In the genomic region with DNA sequence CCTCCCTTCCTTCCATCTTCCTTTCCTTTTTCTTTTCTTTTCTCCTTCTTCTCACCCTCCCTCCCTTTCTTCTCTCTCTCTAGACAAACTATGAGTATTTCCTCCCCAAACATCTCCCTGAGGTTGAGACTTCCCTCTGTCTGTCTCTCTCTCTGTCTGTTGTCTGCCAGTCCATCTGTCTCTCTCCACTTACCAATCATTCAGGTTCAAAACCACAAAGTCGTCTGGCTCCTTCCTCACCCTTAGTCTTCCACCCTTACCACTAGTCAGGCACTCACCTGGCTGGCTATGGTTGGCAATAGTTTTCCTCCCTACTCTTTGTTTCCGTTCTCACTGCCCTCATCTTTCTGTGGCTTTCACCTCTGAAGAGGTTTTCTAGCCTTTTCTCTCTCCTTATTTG, we compare ENCODE assay signal across 29 cellular contexts. TPM values are rescaled to one million over a fixed set of nuclear protein-coding genes. Genes with fewer than 3 reads are reported as not detected.
A peak's percentile ranks its signal among the peaks of the same experiment; 100 is the strongest.
DNase-seq lines count a peak whose midpoint lies in the region; ATAC-seq and TF ChIP-seq lines count a peak whose summit lies in the region.
"Had no signal": no experiment of that assay in that cellular context is flagged by ENCODE, and none has a peak within 500 bp of the region (broad histone marks: within the 10 kb centered on the region; RNA-seq: fewer than 3 reads in every experiment).

No MANE protein-coding gene starts in this region.

- H3K4me2 ChIP-seq in OCI-LY7 (ENCODE audit: low read length) = no peak overlapping the region

- no peaks in the 10 kb centered on the region for H3K36me3 ChIP-seq in CD4-positive, CD25-positive, alpha-beta regulatory T cell (ENCODE audit: control insufficient read depth, insufficient read depth, low read length)
- H3K36me3 ChIP-seq in CD8-positive, alpha-beta T cell (ENCODE audit: insufficient read depth, low read length) = no peaks in the 10 kb centered on the region
- H3K36me3 ChIP-seq in esophagus (ENCODE audit: control insufficient read depth in 2 of 2, insufficient read depth in 2 of 2, low read length in 1 of 2) = no peaks in the 10 kb centered on the region
- no peaks in the 10 kb centered on the region for H3K36me3 ChIP-seq in uterus
- no peaks in the 10 kb centered on the region for H3K36me3 ChIP-seq in OCI-LY7 (ENCODE audit: insufficient read depth, low read length)
- H3K36me3 ChIP-seq: gastrocnemius medialis, HAP-1, pancreas, upper lobe of right lung had no signal

- H3K27ac ChIP-seq in CD4-positive, CD25-positive, alpha-beta regulatory T cell (ENCODE audit: insufficient read depth, low read length, poor library complexity, severe bottlenecking) = peak overlapping the region; percentile 30
- H3K27ac ChIP-seq in CD8-positive, alpha-beta T cell (ENCODE audit: low read depth, low read length) = no peak overlapping the region
- peak overlapping the region; percentile 58 to 89 for H3K27ac ChIP-seq in esophagus (ENCODE audit: low read depth in 2 of 2, low read length in 1 of 2)
- no peak overlapping the region for H3K27ac ChIP-seq in uterus
- H3K27ac ChIP-seq in OCI-LY7 (ENCODE audit: low read depth, low read length, poor library complexity, severe bottlenecking) = no peak overlapping the region
- H3K27ac ChIP-seq: gastrocnemius medialis, pancreas, upper lobe of right lung had no signal

- 13 to 35% methylated on average over 2 of the region's 2 CpGs for WGBS in esophagus, 2 donors

- H3K4me1 ChIP-seq in CD4-positive, CD25-positive, alpha-beta regulatory T cell (ENCODE audit: control insufficient read depth, insufficient read depth, low read length, poor library complexity, severe bottlenecking) = no peaks in the 10 kb centered on the region
- H3K4me1 ChIP-seq in CD8-positive, alpha-beta T cell (ENCODE audit: insufficient read depth, low read length) = no peaks in the 10 kb centered on the region
- H3K4me1 ChIP-seq in esophagus (ENCODE audit: control insufficient read depth in 2 of 2, insufficient read depth in 2 of 2, low read length in 1 of 2) (peaks cover 3 to 6% of the 10 kb centered on the region in 2 donors), uterus (no peaks in the 10 kb centered on the region), OCI-LY7 (ENCODE audit: insufficient read depth, low read length, poor library complexity, severe bottlenecking) (no peaks in the 10 kb centered on the region)
- H3K4me1 ChIP-seq: gastrocnemius medialis, HAP-1, pancreas, upper lobe of right lung had no signal

- peaks cover 0 to 18% (median 11%) of the 10 kb centered on the region in 4 donors for H3K4me1 Mint-ChIP-seq in CD4-positive, CD25-positive, alpha-beta regulatory T cell
- no peaks in the 10 kb centered on the region for H3K4me1 Mint-ChIP-seq in CD8-positive, alpha-beta T cell (ENCODE audit: low read depth)
- peaks cover 11% of the 10 kb centered on the region for H3K4me1 Mint-ChIP-seq in activated CD4-positive, alpha-beta memory T cell treated with anti-CD3 and anti-CD28 coated beads, Interleukin-2, amount 10 ng/mL, durations not matched to agents 7 days and 5 days

- H3K27me3 Mint-ChIP-seq in CD4-positive, CD25-positive, alpha-beta regulatory T cell = peaks cover 4% of the 10 kb centered on the region
- H3K27me3 Mint-ChIP-seq in CD8-positive, alpha-beta T cell (ENCODE audit: low read depth) = peaks cover 5% of the 10 kb centered on the region
- peaks cover 5% of the 10 kb centered on the region for H3K27me3 Mint-ChIP-seq in activated CD4-positive, alpha-beta memory T cell treated with anti-CD3 and anti-CD28 coated beads, Interleukin-2, amount 10 ng/mL, durations not matched to agents 7 days and 5 days

- H3K9me2 ChIP-seq in OCI-LY7 (ENCODE audit: insufficient read depth, low read length) = no peaks in the 10 kb centered on the region

- TF ChIP-seq CTCF in CD8-positive, alpha-beta T cell (IDR thresholded peaks at IDR 0.05) = no peak
- TF ChIP-seq CTCF in uterus (IDR thresholded peaks at IDR 0.05) (no peak), OCI-LY7 (conservative IDR thresholded peaks at IDR 0.05; ENCODE audit: low read length) (no peak)

- H3K36me3 Mint-ChIP-seq in CD4-positive, CD25-positive, alpha-beta regulatory T cell = no peaks in the 10 kb centered on the region
- H3K36me3 Mint-ChIP-seq in CD8-positive, alpha-beta T cell = no peaks in the 10 kb centered on the region
- H3K36me3 Mint-ChIP-seq in activated CD4-positive, alpha-beta memory T cell treated with anti-CD3 and anti-CD28 coated beads, Interleukin-2, amount 10 ng/mL, durations not matched to agents 7 days and 5 days (ENCODE audit: low read depth) = no peaks in the 10 kb centered on the region

- H3K27me3 ChIP-seq in CD4-positive, CD25-positive, alpha-beta regulatory T cell (ENCODE audit: control insufficient read depth, insufficient read depth, low read length) = no peaks in the 10 kb centered on the region
- H3K27me3 ChIP-seq in CD8-positive, alpha-beta T cell (ENCODE audit: insufficient read depth, low read length) = no peaks in the 10 kb centered on the region
- H3K27me3 ChIP-seq in esophagus (ENCODE audit: control insufficient read depth in 1 of 2, insufficient read depth in 2 of 2, low read length in 2 of 2) = no peaks in the 10 kb centered on the region
- H3K27me3 ChIP-seq in uterus = no peaks in the 10 kb centered on the region
- H3K27me3 ChIP-seq: gastrocnemius medialis, pancreas, upper lobe of right lung had no signal

- H4K20me1 ChIP-seq in OCI-LY7 (ENCODE audit: insufficient read depth, low read length) = no peaks in the 10 kb centered on the region

- no TSS peak for BruUV-seq in OCI-LY7 (replicated peaks; lab: Mats Ljungman, UMichigan)

- no peaks in the 10 kb centered on the region for H3K9me3 ChIP-seq in CD4-positive, CD25-positive, alpha-beta regulatory T cell (ENCODE audit: control insufficient read depth in 2 of 2, low read length in 2 of 2)
- H3K9me3 ChIP-seq in CD8-positive, alpha-beta T cell (ENCODE audit: low read length) = no peaks in the 10 kb centered on the region
- no peaks in the 10 kb centered on the region for H3K9me3 ChIP-seq in esophagus (ENCODE audit: control insufficient read depth in 2 of 2, insufficient read depth in 1 of 2, low read depth in 1 of 2, low read length in 1 of 2)
- H3K9me3 ChIP-seq in uterus = no peaks in the 10 kb centered on the region
- no peaks in the 10 kb centered on the region for H3K9me3 ChIP-seq in OCI-LY7 (ENCODE audit: low read length)
- H3K9me3 ChIP-seq: gastrocnemius medialis, HAP-1, pancreas, upper lobe of right lung had no signal

- TF ChIP-seq POLR2A in uterus (IDR thresholded peaks at IDR 0.05) = no peak

- peaks cover 0 to 5% (median 0%) of the 10 kb centered on the region in 7 donors for H3K9me3 Mint-ChIP-seq in CD4-positive, CD25-positive, alpha-beta regulatory T cell
- no peaks in the 10 kb centered on the region for H3K9me3 Mint-ChIP-seq in CD8-positive, alpha-beta T cell
- H3K9me3 Mint-ChIP-seq in activated CD4-positive, alpha-beta memory T cell treated with anti-CD3 and anti-CD28 coated beads, Interleukin-2, amount 10 ng/mL, durations not matched to agents 7 days and 5 days = no peaks in the 10 kb centered on the region
- H3K9me3 Mint-ChIP-seq: activated naive CD4-positive, alpha-beta T cell treated with anti-CD3 and anti-CD28 coated beads for 36 hours had no signal

- ATAC-seq in CD4-positive, CD25-positive, alpha-beta regulatory T cell (ENCODE audit: low read depth in 2 of 2) = no peak
- ATAC-seq in CD8-positive, alpha-beta T cell = peak; percentile 52
- no peak for ATAC-seq in GM21529 (IDR thresholded peaks at IDR 0.05; ENCODE audit: unreplicated experiment)
- ATAC-seq: gastrocnemius medialis, HepG2, pancreas, PC-3 had no signal

- H3K27ac Mint-ChIP-seq in CD4-positive, CD25-positive, alpha-beta regulatory T cell = peak overlapping the region; percentile 38 to 92 (median 74)
- H3K27ac Mint-ChIP-seq in CD8-positive, alpha-beta T cell = peak overlapping the region; percentile 12
- H3K27ac Mint-ChIP-seq in activated CD4-positive, alpha-beta memory T cell treated with anti-CD3 and anti-CD28 coated beads, Interleukin-2, amount 10 ng/mL, durations not matched to agents 7 days and 5 days = peak overlapping the region; percentile 68
- H3K27ac Mint-ChIP-seq: activated naive CD4-positive, alpha-beta T cell treated with anti-CD3 and anti-CD28 coated beads for 36 hours; activated T-helper 1 cell treated with anti-CD3 and anti-CD28 coated beads, Interleukin-12 subunit alpha, Interleukin-12 subunit beta, Interleukin-2, Interleukin-4 antibody, amounts not matched to agents 30 ng/mL and 10 ng/mL and 1 ng/mL, durations not matched to agents 14 hours and 24 hours and 36 hours; dendritic cell treated with granulocyte-macrophage colony-stimulating factor and Interleukin-4, amounts not matched to agents 40 ng/mL and 50 ng/mL, for 4 days had no signal

- H2AFZ ChIP-seq in OCI-LY7 (ENCODE audit: low read length) = no peak overlapping the region

- H3K4me3 Mint-ChIP-seq in CD4-positive, CD25-positive, alpha-beta regulatory T cell = peak overlapping the region; percentile 3 to 54 (median 30)
- H3K4me3 Mint-ChIP-seq in CD8-positive, alpha-beta T cell = no peak overlapping the region
- no peak overlapping the region for H3K4me3 Mint-ChIP-seq in activated CD4-positive, alpha-beta memory T cell treated with anti-CD3 and anti-CD28 coated beads, Interleukin-2, amount 10 ng/mL, durations not matched to agents 7 days and 5 days
- H3K4me3 Mint-ChIP-seq: activated naive CD4-positive, alpha-beta T cell treated with anti-CD3 and anti-CD28 coated beads for 36 hours; activated T-helper 1 cell treated with anti-CD3 and anti-CD28 coated beads, Interleukin-12 subunit alpha, Interleukin-12 subunit beta, Interleukin-2, Interleukin-4 antibody, amounts not matched to agents 30 ng/mL and 10 ng/mL and 1 ng/mL, durations not matched to agents 14 hours and 24 hours and 36 hours; dendritic cell treated with granulocyte-macrophage colony-stimulating factor and Interleukin-4, amounts not matched to agents 40 ng/mL and 50 ng/mL, for 4 days had no signal

- H3K79me2 ChIP-seq in OCI-LY7 (ENCODE audit: insufficient read depth, low read depth, low read length) = no peaks in the 10 kb centered on the region

- no peak for DNase-seq in CD4-positive, CD25-positive, alpha-beta regulatory T cell
- DNase-seq in CD8-positive, alpha-beta T cell = peak in 1 of 7 experiments; percentile 33
- DNase-seq in activated CD4-positive, alpha-beta memory T cell treated with anti-CD3 and anti-CD28 coated beads, Interleukin-2, amount 10 ng/mL, durations not matched to agents 7 days and 5 days = no peak
- DNase-seq in uterus = no peak
- no peak for DNase-seq in OCI-LY7 (ENCODE audit: low spot score)
- DNase-seq in epidermal melanocyte (ENCODE audit: insufficient read length, low spot score) = no peak
- DNase-seq: activated naive CD4-positive, alpha-beta T cell treated with anti-CD3 and anti-CD28 coated beads for 36 hours; gastrocnemius medialis; Karpas-422; NCI-H1417 treated with DMSO at 0.1 percent for 48 hours; NCI-H2081 treated with DMSO at 0.1 percent for 48 hours; NCI-H2227 treated with DMSO at 0.1 percent for 48 hours; NCI-H526; NK-92 treated with Interleukin-12 subunit alpha and Interleukin-12 subunit beta, amount 100 ng/mL, for 24 hours; pancreas; PC-3; Right ventricle myocardium superior; stimulated activated naive CD4-positive, alpha-beta T cell; upper lobe of right lung had no signal

- H3K4me3 ChIP-seq in CD4-positive, CD25-positive, alpha-beta regulatory T cell (ENCODE audit: low read depth, low read length) = no peak overlapping the region
- no peak overlapping the region for H3K4me3 ChIP-seq in CD8-positive, alpha-beta T cell (ENCODE audit: low read depth, low read length)
- no peak overlapping the region for H3K4me3 ChIP-seq in esophagus (ENCODE audit: low read depth in 1 of 2, low read length in 2 of 2)
- H3K4me3 ChIP-seq in uterus = no peak overlapping the region
- H3K4me3 ChIP-seq in OCI-LY7 (ENCODE audit: low read depth, low read length, poor library complexity, severe bottlenecking) = no peak overlapping the region
- H3K4me3 ChIP-seq: gastrocnemius medialis, HAP-1, lung, pancreas, skin epidermis, upper lobe of right lung had no signal

- POLR2A ChIA-PET in CD8-positive, alpha-beta T cell (lab: Charles Lee) = no interaction called here
- POLR2A ChIA-PET in activated CD4-positive, alpha-beta memory T cell treated with anti-CD3 and anti-CD28 coated beads, Interleukin-2, amount 10 ng/mL, durations not matched to agents 7 days and 5 days (lab: Charles Lee) = no interaction called here
- POLR2A ChIA-PET in OCI-LY7 (lab: Charles Lee) = no interaction called here

- intact Hi-C loops in CD8-positive, alpha-beta T cell (cut with DNase I, micrococcal nuclease) = no loop called here
- intact Hi-C loops in uterus (cut with DNase I; ENCODE audit: low total_unique reads) (no loop called here), OCI-LY7 (cut with micrococcal nuclease; ENCODE audit: unreplicated experiment) (no loop called here)

- CTCF ChIA-PET in CD8-positive, alpha-beta T cell (lab: Charles Lee) = no interaction called here
- CTCF ChIA-PET in activated CD4-positive, alpha-beta memory T cell treated with anti-CD3 and anti-CD28 coated beads, Interleukin-2, amount 10 ng/mL, durations not matched to agents 7 days and 5 days (lab: Charles Lee) = interaction anchor here (1.1 kb wide), 1 partner anchor 42 kb away, joined by 3 read pairs; no protein-coding TSS in a partner anchor
- CTCF ChIA-PET in OCI-LY7 (lab: Charles Lee; ENCODE audit: unreplicated experiment) = no interaction called here

RNA-seq across cellular contexts. Expression of gene CCL20, which starts 12.9 kb away (rescaled TPM):
- 3.7 TPM for total RNA-seq in CD4-positive, CD25-positive, alpha-beta regulatory T cell
- 1 to 10 TPM in 3 of 4 donors, under 1 TPM in 1; 0.94 to 2.3 (median 2.1) TPM for polyA plus RNA-seq in CD4-positive, CD25-positive, alpha-beta regulatory T cell
- 1 to 10 TPM; 2.3 to 2.4 TPM for total RNA-seq in CD8-positive, alpha-beta T cell
- total RNA-seq in activated CD4-positive, alpha-beta memory T cell treated with anti-CD3 and anti-CD28 coated beads, Interleukin-2, amount 10 ng/mL, durations not matched to agents 7 days and 5 days = 1 to 10 TPM; 3.6 to 4.7 TPM
- 10 to 100 TPM in 1 of 2 donors, 1 to 10 TPM in 1; 8.4 to 56.3 TPM for polyA plus RNA-seq in esophagus
- total RNA-seq in uterus (not detected), OCI-LY7 (2022) (not detected in 2 replicates)
- not detected in 2 replicates for total RNA-seq in OCI-LY7 (2014; rRNA removed; shearing (Covaris generic))
- total RNA-seq: Right ventricle myocardium superior, temporal lobe had no signal
- polyA plus RNA-seq: neural cell had no signal

RNA-seq across cellular contexts. Expression of gene DAW1, which starts 44.9 kb away (rescaled TPM):
- total RNA-seq in CD4-positive, CD25-positive, alpha-beta regulatory T cell = not detected
- not detected for polyA plus RNA-seq in CD4-positive, CD25-positive, alpha-beta regulatory T cell
- not detected for total RNA-seq in CD8-positive, alpha-beta T cell
- total RNA-seq in activated CD4-positive, alpha-beta memory T cell treated with anti-CD3 and anti-CD28 coated beads, Interleukin-2, amount 10 ng/mL, durations not matched to agents 7 days and 5 days = not detected
- polyA plus RNA-seq in esophagus = under 1 TPM in 1 of 2 donors, not detected in 1; 0.01 TPM
- 1 to 10 TPM in 1 of 4 donors, under 1 TPM in 1, not detected in 2; 0.29 to 2.5 TPM for total RNA-seq in uterus
- not detected in 2 replicates for total RNA-seq in OCI-LY7 (2014; rRNA removed; shearing (Covaris generic))
- not detected in 2 replicates for total RNA-seq in OCI-LY7 (2022)
- total RNA-seq: activated naive CD4-positive, alpha-beta T cell treated with anti-CD3 and anti-CD28 coated beads for 36 hours; activated T-helper 1 cell treated with anti-CD3 and anti-CD28 coated beads, Interleukin-12 subunit alpha, Interleukin-12 subunit beta, Interleukin-2, Interleukin-4 antibody, amounts not matched to agents 30 ng/mL and 10 ng/mL and 1 ng/mL, durations not matched to agents 14 hours and 24 hours and 36 hours; gastrocnemius medialis; HepG2; upper lobe of right lung had no signal
- polyA plus RNA-seq: HepG2, pancreas had no signal

Comparison
In these comparisons a context has a peak if more than half of its experiments do, and no peak if none do; other contexts are left out.
1. H3K27ac ChIP-seq: peak in CD4-positive, CD25-positive, alpha-beta regulatory T cell (single experiment) and esophagus (2 of 2); none in CD8-positive, alpha-beta T cell (single experiment), uterus (0 of 2) and OCI-LY7 (single experiment).
2. H3K27ac Mint-ChIP-seq: peak in every context shown above with its lines; median percentile 74 in CD4-positive, CD25-positive, alpha-beta regulatory T cell; 68 in activated CD4-positive, alpha-beta memory T cell treated with anti-CD3 and anti-CD28 coated beads, Interleukin-2, amount 10 ng/mL, durations not matched to agents 7 days and 5 days; 12 in CD8-positive, alpha-beta T cell.
3. H3K4me3 Mint-ChIP-seq: peak in CD4-positive, CD25-positive, alpha-beta regulatory T cell (4 of 4); none in CD8-positive, alpha-beta T cell (single experiment) and activated CD4-positive, alpha-beta memory T cell treated with anti-CD3 and anti-CD28 coated beads, Interleukin-2, amount 10 ng/mL, durations not matched to agents 7 days and 5 days (single experiment).